ENCODE assay signal across 8 cellular contexts in the genomic region with DNA sequence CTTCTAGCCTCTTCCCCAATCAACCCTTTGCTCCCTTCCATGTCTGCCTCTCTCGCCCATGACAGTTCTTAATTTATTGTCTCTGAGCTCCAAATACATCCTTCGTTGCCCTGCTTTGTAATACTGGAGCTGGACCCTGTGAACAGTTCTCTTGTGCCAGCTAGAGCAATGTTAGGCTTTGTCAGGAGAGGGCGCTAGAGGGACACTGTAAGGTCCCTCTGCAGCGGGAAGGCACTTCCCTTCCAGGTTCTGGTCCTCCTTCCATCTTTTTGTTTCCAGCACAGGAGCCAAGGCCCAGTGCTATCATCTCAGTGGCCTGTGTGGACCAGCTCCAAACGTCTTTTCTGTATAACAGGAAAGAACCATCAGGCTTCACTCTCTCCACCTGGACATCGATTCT.
A peak's percentile ranks its signal among the peaks of the same experiment; 100 is the strongest.
DNase-seq lines count a peak whose midpoint lies in the region; ATAC-seq, FAIRE-seq and TF ChIP-seq lines count a peak whose summit lies in the region.

No MANE protein-coding gene starts in this region.

- DNase-seq in D721Med (ENCODE audit: insufficient read length, low spot score) (no peak), H54 (ENCODE audit: insufficient read length, low spot score) (peak; percentile 19), SK-N-DZ (ENCODE audit: low spot score) (peak; percentile 35), iPS-NIHi11 (ENCODE audit: low spot score) (peak; percentile 58), NCI-H1436 treated with DMSO at 0.1 percent for 48 hours (lab: John Stamatoyannopoulos, UW) (no peak), NK-92 (lab: John Stamatoyannopoulos, UW; ENCODE audit: unreplicated experiment) (no peak)
- no peak for DNase-seq in stimulated activated effector memory CD8-positive, alpha-beta T cell treated with anti-CD3 and anti-CD28 coated beads, Interleukin-12 subunit alpha, Interleukin-12 subunit beta, amount 100 ng/mL, for 72 hours (ENCODE audit: low spot score in 2 of 2)

- peak; percentile 56 for TF ChIP-seq CTCF in D721Med (IDR thresholded peaks at IDR 0.05; ENCODE audit: insufficient read depth, missing control alignments)

- H3K4me3 Mint-ChIP-seq in stimulated activated effector memory CD8-positive, alpha-beta T cell treated with anti-CD3 and anti-CD28 coated beads, Interleukin-12 subunit alpha, Interleukin-12 subunit beta, amount 100 ng/mL, for 72 hours, result no peak overlapping the region

- H3K27ac Mint-ChIP-seq in stimulated activated effector memory CD8-positive, alpha-beta T cell treated with anti-CD3 and anti-CD28 coated beads, Interleukin-12 subunit alpha, Interleukin-12 subunit beta, amount 100 ng/mL, for 72 hours, result no peak overlapping the region

- ATAC-seq in stimulated activated effector memory CD8-positive, alpha-beta T cell treated with anti-CD3 and anti-CD28 coated beads, Interleukin-12 subunit alpha, Interleukin-12 subunit beta, amount 100 ng/mL, for 72 hours, result no peak
- no peak for ATAC-seq in HG02840 (IDR thresholded peaks at IDR 0.05; ENCODE audit: low FRiP score, unreplicated experiment)

- H3K9me3 Mint-ChIP-seq in stimulated activated effector memory CD8-positive, alpha-beta T cell treated with anti-CD3 and anti-CD28 coated beads, Interleukin-12 subunit alpha, Interleukin-12 subunit beta, amount 100 ng/mL, for 72 hours, result no peaks in the 10 kb centered on the region

- no peaks in the 10 kb centered on the region for H3K4me1 Mint-ChIP-seq in stimulated activated effector memory CD8-positive, alpha-beta T cell treated with anti-CD3 and anti-CD28 coated beads, Interleukin-12 subunit alpha, Interleukin-12 subunit beta, amount 100 ng/mL, for 72 hours

- H3K36me3 Mint-ChIP-seq in stimulated activated effector memory CD8-positive, alpha-beta T cell treated with anti-CD3 and anti-CD28 coated beads, Interleukin-12 subunit alpha, Interleukin-12 subunit beta, amount 100 ng/mL, for 72 hours, result no peaks in the 10 kb centered on the region

- FAIRE-seq in D721Med (lab: Jason Lieb, UNC) (no peak), H54 (lab: Jason Lieb, UNC) (no peak)

- no peak for TF ChIP-seq POLR2A in H54 (IDR thresholded peaks at IDR 0.05; ENCODE audit: low read depth, low read length)

Comparison
In these comparisons a context has a peak if more than half of its experiments do, and no peak if none do; other contexts are left out.
1. DNase-seq: peak in H54 (single experiment), SK-N-DZ (single experiment) and iPS-NIHi11 (single experiment); none in D721Med (single experiment), stimulated activated effector memory CD8-positive, alpha-beta T cell treated with anti-CD3 and anti-CD28 coated beads, Interleukin-12 subunit alpha, Interleukin-12 subunit beta, amount 100 ng/mL, for 72 hours (0 of 2), NCI-H1436 treated with DMSO at 0.1 percent for 48 hours (single experiment) and NK-92 (single experiment).